In the genomic region with DNA sequence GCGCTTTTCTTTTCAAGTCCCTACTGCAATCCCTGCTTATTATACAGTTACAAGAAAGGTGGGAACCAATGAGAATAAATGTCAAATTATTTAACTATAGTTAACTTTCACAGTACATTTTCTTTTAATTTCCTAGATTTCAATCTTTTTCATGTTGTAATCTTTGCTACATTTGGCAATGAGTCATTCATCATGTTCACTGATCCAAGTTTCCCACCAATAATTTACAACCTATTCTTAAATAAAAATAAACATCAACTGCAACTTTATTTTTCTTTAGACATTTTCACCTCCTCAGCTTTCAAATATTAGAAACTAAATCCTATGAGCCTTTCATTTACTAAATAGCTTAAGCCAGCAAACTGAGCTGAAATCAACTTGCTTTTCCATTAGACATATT, we compare ENCODE assay signal across 14 cellular contexts.
DNase-seq lines count a peak whose midpoint lies in the region; ATAC-seq, FAIRE-seq and TF ChIP-seq lines count a peak whose summit lies in the region.
"Had no signal": no experiment of that assay in that cellular context is flagged by ENCODE, and none has a peak within 500 bp of the region (broad histone marks: within the 10 kb centered on the region; RNA-seq: fewer than 3 reads in every experiment).

No MANE protein-coding gene starts in this region.

- no peaks in the 10 kb centered on the region; the same call in 1 of the 2 replicates for H3K9me3 ChIP-seq in IMR-90 (ENCODE audit: control insufficient read depth, insufficient read depth, low read length)
- no peaks in the 10 kb centered on the region for H3K9me3 ChIP-seq in small intestine (ENCODE audit: control insufficient read depth, low read depth)
- H3K9me3 ChIP-seq: SJSA1 had no signal

- CTCF ChIA-PET in IMR-90 (lab: Yijun Ruan, JAX), result no interaction called here
- CTCF ChIA-PET in RWPE1 (lab: Yijun Ruan, JAX), result no interaction called here

- H3K4me3 ChIP-seq in IMR-90 (ENCODE audit: insufficient read depth, low read depth, low read length), result no peak overlapping the region
- H3K4me3 ChIP-seq in skin epidermis, result no peak overlapping the region
- H3K4me3 ChIP-seq in small intestine (ENCODE audit: low read depth in 1 of 2, low read length in 2 of 2), result no peak overlapping the region
- H3K4me3 ChIP-seq: SJSA1 had no signal

- H3K9ac ChIP-seq in IMR-90 (ENCODE audit: low read depth, low read length), result no peak overlapping the region

- POLR2A ChIA-PET in IMR-90 (lab: Charles Lee; ENCODE audit: unreplicated experiment), result no interaction called here
- POLR2A ChIA-PET in RWPE1 (lab: Yijun Ruan, JAX; ENCODE audit: low non-redundant PET), result no interaction called here

- no peak overlapping the region for H3K23ac ChIP-seq in IMR-90 (ENCODE audit: low read depth, low read length)

- H4K91ac ChIP-seq in IMR-90 (ENCODE audit: insufficient read depth, low read depth, low read length), result no peak overlapping the region

- no peak overlapping the region; the same call in 2 of the 3 replicates for H2BK15ac ChIP-seq in IMR-90 (ENCODE audit: low read depth, low read length)

- H4K20me1 ChIP-seq in IMR-90 (ENCODE audit: insufficient read depth, low read length), result no peaks in the 10 kb centered on the region

- peak overlapping the region; percentile 3 for H2BK5ac ChIP-seq in IMR-90 (ENCODE audit: low read depth, low read length, poor library complexity, severe bottlenecking)

- H4K5ac ChIP-seq in IMR-90 (ENCODE audit: low read depth, low read length), result peak overlapping the region; percentile 55; the same call in 1 of the 2 replicates

- peak overlapping the region; percentile 70; the same call in 1 of the 2 replicates for H3K18ac ChIP-seq in IMR-90 (ENCODE audit: low read depth, low read length)

- no peaks in the 10 kb centered on the region for H3K79me1 ChIP-seq in IMR-90 (ENCODE audit: low read depth in 1 of 2, low read length in 2 of 2)

- TF ChIP-seq POLR2A in IMR-90 (IDR thresholded peaks at IDR 0.05; ENCODE audit: low read depth, low read length), result no peak

- BruUV-seq in IMR-90 (replicated peaks; lab: Mats Ljungman, UMichigan), result no TSS peak

- H3K27ac ChIP-seq in IMR-90 (ENCODE audit: insufficient read depth, low read length), result no peak overlapping the region
- peak overlapping the region in 17 of 21 experiments; percentile 5 to 84 (median 65) for H3K27ac ChIP-seq in skin epidermis
- no peak overlapping the region for H3K27ac ChIP-seq in RWPE1
- no peak overlapping the region for H3K27ac ChIP-seq in small intestine (ENCODE audit: low read depth in 1 of 2, low read length in 1 of 2)
- H3K27ac ChIP-seq: SJSA1 had no signal

- in situ Hi-C loops in IMR-90 (cut with MboI; ENCODE audit: low sequenced_read_pairs), result no loop called here

- H3K56ac ChIP-seq in IMR-90 (ENCODE audit: extremely low read depth, insufficient read depth, low read length), result no peak overlapping the region

- intact Hi-C loops in IMR-90 (cut with micrococcal nuclease), result no loop called here

- H3K9me1 ChIP-seq in IMR-90 (ENCODE audit: insufficient read depth, low read length), result 0 out of 2 replicates have a peak, but pooled peaks cover 4% of the 10 kb centered on the region

- H3K4me1 ChIP-seq in IMR-90 (ENCODE audit: control insufficient read depth, insufficient read depth, low read length) (peaks cover 15% of the 10 kb centered on the region), small intestine (ENCODE audit: control insufficient read depth in 2 of 2, insufficient read depth in 1 of 2, low read depth in 1 of 2, low read length in 1 of 2) (peaks cover 0 to 2% of the 10 kb centered on the region in 2 donors)

- H3K4ac ChIP-seq in IMR-90 (ENCODE audit: low read depth, low read length), result no peak overlapping the region

- no peak overlapping the region for H3K14ac ChIP-seq in IMR-90 (replicated peaks; ENCODE audit: low read depth, low read length)

- TF ChIP-seq CTCF in IMR-90 (conservative IDR thresholded peaks at IDR 0.05; ENCODE audit: low read depth, low read length) (no peak), RWPE1 (conservative IDR thresholded peaks at IDR 0.05; ENCODE audit: low read depth) (no peak)

- ATAC-seq in IMR-90 (ENCODE audit: low read depth) (no peak), HG03457 (IDR thresholded peaks at IDR 0.05; ENCODE audit: unreplicated experiment) (no peak)

- dilution Hi-C loops in IMR-90 (cut with HindIII; ENCODE audit: low sequenced_read_pairs, unreplicated experiment), result no loop called here

- H2AFZ ChIP-seq in IMR-90 (replicated peaks; ENCODE audit: low read length, poor library complexity), result no peak overlapping the region

- no peak overlapping the region for H2AK9ac ChIP-seq in IMR-90 (replicated peaks; ENCODE audit: low read depth, low read length, poor library complexity)

- DNase-seq in IMR-90 (peak; percentile 41), amniotic epithelial cell (ENCODE audit: low read depth) (peak; percentile 17), fibroblast of gingiva (ENCODE audit: low read depth) (peak; percentile 39), RWPE1 (ENCODE audit: low spot score) (no peak), small intestine (no peak)
- DNase-seq: COR-L47, Karpas-422, NCI-H1417 treated with DMSO at 0.1 percent for 48 hours, NCI-H1930, NCI-H446 treated with DMSO at 0.1 percent for 48 hours, OCI-M1 had no signal

- no peak overlapping the region for H2AK5ac ChIP-seq in IMR-90 (ENCODE audit: low read depth, low read length)

- no peak for FAIRE-seq in small intestine (lab: Jason Lieb, UNC)

- no peaks in the 10 kb centered on the region for H3K27me3 ChIP-seq in IMR-90 (ENCODE audit: control insufficient read depth, insufficient read depth, low read length)
- no peaks in the 10 kb centered on the region for H3K27me3 ChIP-seq in small intestine (ENCODE audit: control insufficient read depth in 2 of 2, insufficient read depth in 2 of 2, low read length in 2 of 2)
- H3K27me3 ChIP-seq: SJSA1 had no signal

- TF ChIP-seq RAD21 in IMR-90 (IDR thresholded peaks at IDR 0.05; ENCODE audit: low read length), result no peak

- H3K4me2 ChIP-seq in IMR-90 (ENCODE audit: low read depth, low read length), result no peak overlapping the region

- H2BK120ac ChIP-seq in IMR-90 (ENCODE audit: low read depth, low read length), result no peak overlapping the region

- H4K8ac ChIP-seq in IMR-90 (ENCODE audit: low read depth in 2 of 2, low read length in 2 of 2), result no peak overlapping the region

- H2BK20ac ChIP-seq in IMR-90 (ENCODE audit: low read depth, low read length), result no peak overlapping the region; the same call in 1 of the 2 replicates

- H3K36me3 ChIP-seq in IMR-90 (ENCODE audit: control insufficient read depth, insufficient read depth, low read length) (no peaks in the 10 kb centered on the region), small intestine (ENCODE audit: control insufficient read depth in 2 of 2, insufficient read depth in 2 of 2, low read length in 2 of 2) (no peaks in the 10 kb centered on the region)
- H3K36me3 ChIP-seq: SJSA1 had no signal

- no CpG with 5 or more reads among the region's 1 CpG for WGBS in IMR-90 (ENCODE audit: extremely low coverage in 2 of 2, insufficient read length in 1 of 2), 2 experiments
- WGBS in small intestine, 3 donors, result 78 to 89% (median 86%) methylated on average over 1 of the region's 1 CpG

TF ChIP-seq in IMR-90, 13 proteins besides CTCF, POLR2A, EP300 and RAD21:
- TF ChIP-seq CEBPB (IDR thresholded peaks at IDR 0.05; ENCODE audit: low read depth, low read length) (no peak), MXI1 (IDR thresholded peaks at IDR 0.05; ENCODE audit: borderline replicate concordance, low read depth, low read length) (no peak), MAZ (IDR thresholded peaks at IDR 0.05; ENCODE audit: borderline replicate concordance, low read depth, low read length) (no peak), BHLHE40 (IDR thresholded peaks at IDR 0.05; ENCODE audit: low read depth, low read length) (no peak), SMC3 (IDR thresholded peaks at IDR 0.05; ENCODE audit: low read depth, low read length) (no peak), CHD1 (IDR thresholded peaks at IDR 0.05; ENCODE audit: low read depth, low read length) (no peak), FOS (IDR thresholded peaks at IDR 0.05; ENCODE audit: low read depth, low read length) (no peak), RCOR1 (IDR thresholded peaks at IDR 0.05; ENCODE audit: insufficient replicate concordance, low read length) (no peak), RFX5 (IDR thresholded peaks at IDR 0.05; ENCODE audit: low read depth, low read length) (no peak), MAFK (IDR thresholded peaks at IDR 0.05; ENCODE audit: low read depth, low read length) (no peak), NFE2L2 (IDR thresholded peaks at IDR 0.05; ENCODE audit: low read depth, low read length) (no peak)
- TF ChIP-seq, protein P1, sequence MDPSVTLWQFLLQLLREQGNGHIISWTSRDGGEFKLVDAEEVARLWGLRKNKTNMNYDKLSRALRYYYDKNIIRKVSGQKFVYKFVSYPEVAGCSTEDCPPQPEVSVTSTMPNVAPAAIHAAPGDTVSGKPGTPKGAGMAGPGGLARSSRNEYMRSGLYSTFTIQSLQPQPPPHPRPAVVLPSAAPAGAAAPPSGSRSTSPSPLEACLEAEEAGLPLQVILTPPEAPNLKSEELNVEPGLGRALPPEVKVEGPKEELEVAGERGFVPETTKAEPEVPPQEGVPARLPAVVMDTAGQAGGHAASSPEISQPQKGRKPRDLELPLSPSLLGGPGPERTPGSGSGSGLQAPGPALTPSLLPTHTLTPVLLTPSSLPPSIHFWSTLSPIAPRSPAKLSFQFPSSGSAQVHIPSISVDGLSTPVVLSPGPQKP (IDR thresholded peaks at IDR 0.05; ENCODE audit: borderline replicate concordance, low read depth, low read length), result no peak
- TF ChIP-seq, protein P2, sequence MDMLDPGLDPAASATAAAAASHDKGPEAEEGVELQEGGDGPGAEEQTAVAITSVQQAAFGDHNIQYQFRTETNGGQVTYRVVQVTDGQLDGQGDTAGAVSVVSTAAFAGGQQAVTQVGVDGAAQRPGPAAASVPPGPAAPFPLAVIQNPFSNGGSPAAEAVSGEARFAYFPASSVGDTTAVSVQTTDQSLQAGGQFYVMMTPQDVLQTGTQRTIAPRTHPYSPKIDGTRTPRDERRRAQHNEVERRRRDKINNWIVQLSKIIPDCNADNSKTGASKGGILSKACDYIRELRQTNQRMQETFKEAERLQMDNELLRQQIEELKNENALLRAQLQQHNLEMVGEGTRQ (IDR thresholded peaks at IDR 0.05; ENCODE audit: low read depth, low read length), result no peak

Comparison
In these comparisons a context has a peak if more than half of its experiments do, and no peak if none do; other contexts are left out.
1. DNase-seq: peak in IMR-90 (single experiment), amniotic epithelial cell (single experiment) and fibroblast of gingiva (single experiment); none in RWPE1 (single experiment) and small intestine (single experiment).
2. H3K27ac ChIP-seq: peak in skin epidermis (17 of 21); none in IMR-90 (single experiment), RWPE1 (single experiment) and small intestine (0 of 2).